1 cellular context compared by ENCODE assay signal in genomic region chr2:16127958-16128357, GRCh38.
A peak's percentile ranks its signal among the peaks of the same experiment; 100 is the strongest.
TF ChIP-seq lines count a peak whose summit lies in the region.

No MANE protein-coding gene starts in this region.

TF ChIP-seq in HepG2, 621 proteins besides CTCF, POLR2A, EP300 and RAD21 (continued from another document and continues in another):
- TF ChIP-seq, protein P1, sequence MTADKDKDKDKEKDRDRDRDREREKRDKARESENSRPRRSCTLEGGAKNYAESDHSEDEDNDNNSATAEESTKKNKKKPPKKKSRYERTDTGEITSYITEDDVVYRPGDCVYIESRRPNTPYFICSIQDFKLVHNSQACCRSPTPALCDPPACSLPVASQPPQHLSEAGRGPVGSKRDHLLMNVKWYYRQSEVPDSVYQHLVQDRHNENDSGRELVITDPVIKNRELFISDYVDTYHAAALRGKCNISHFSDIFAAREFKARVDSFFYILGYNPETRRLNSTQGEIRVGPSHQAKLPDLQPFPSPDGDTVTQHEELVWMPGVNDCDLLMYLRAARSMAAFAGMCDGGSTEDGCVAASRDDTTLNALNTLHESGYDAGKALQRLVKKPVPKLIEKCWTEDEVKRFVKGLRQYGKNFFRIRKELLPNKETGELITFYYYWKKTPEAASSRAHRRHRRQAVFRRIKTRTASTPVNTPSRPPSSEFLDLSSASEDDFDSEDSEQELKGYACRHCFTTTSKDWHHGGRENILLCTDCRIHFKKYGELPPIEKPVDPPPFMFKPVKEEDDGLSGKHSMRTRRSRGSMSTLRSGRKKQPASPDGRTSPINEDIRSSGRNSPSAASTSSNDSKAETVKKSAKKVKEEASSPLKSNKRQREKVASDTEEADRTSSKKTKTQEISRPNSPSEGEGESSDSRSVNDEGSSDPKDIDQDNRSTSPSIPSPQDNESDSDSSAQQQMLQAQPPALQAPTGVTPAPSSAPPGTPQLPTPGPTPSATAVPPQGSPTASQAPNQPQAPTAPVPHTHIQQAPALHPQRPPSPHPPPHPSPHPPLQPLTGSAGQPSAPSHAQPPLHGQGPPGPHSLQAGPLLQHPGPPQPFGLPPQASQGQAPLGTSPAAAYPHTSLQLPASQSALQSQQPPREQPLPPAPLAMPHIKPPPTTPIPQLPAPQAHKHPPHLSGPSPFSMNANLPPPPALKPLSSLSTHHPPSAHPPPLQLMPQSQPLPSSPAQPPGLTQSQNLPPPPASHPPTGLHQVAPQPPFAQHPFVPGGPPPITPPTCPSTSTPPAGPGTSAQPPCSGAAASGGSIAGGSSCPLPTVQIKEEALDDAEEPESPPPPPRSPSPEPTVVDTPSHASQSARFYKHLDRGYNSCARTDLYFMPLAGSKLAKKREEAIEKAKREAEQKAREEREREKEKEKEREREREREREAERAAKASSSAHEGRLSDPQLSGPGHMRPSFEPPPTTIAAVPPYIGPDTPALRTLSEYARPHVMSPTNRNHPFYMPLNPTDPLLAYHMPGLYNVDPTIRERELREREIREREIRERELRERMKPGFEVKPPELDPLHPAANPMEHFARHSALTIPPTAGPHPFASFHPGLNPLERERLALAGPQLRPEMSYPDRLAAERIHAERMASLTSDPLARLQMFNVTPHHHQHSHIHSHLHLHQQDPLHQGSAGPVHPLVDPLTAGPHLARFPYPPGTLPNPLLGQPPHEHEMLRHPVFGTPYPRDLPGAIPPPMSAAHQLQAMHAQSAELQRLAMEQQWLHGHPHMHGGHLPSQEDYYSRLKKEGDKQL (CRISPR knock-in tag; IDR thresholded peaks at IDR 0.05; ENCODE audit: low read depth), result peak; percentile 34; the same call in 1 of the 2 replicates
- TF ChIP-seq ZNF777 (CRISPR knock-in tag; IDR thresholded peaks at IDR 0.05) (no peak), ZNF766 (CRISPR knock-in tag; IDR thresholded peaks at IDR 0.05; ENCODE audit: borderline replicate concordance) (no peak), FOSL2 (CRISPR knock-in tag; IDR thresholded peaks at IDR 0.05) (peak; percentile 25; the same call in 1 of the 2 replicates), ZBTB21 (CRISPR knock-in tag; IDR thresholded peaks at IDR 0.05) (no peak), FOXK2 (IDR thresholded peaks at IDR 0.05) (no peak), FOXK1 (CRISPR knock-in tag; IDR thresholded peaks at IDR 0.05; ENCODE audit: borderline replicate concordance, low read depth) (peak; percentile 34; the same call in 1 of the 2 replicates), CENPT (CRISPR knock-in tag; IDR thresholded peaks at IDR 0.05; ENCODE audit: low read depth) (no peak), ZGPAT (CRISPR knock-in tag; IDR thresholded peaks at IDR 0.05) (peak; percentile 25; the same call in 1 of the 2 replicates), GATA4 (IDR thresholded peaks at IDR 0.05; ENCODE audit: borderline replicate concordance, low read depth) (0 out of 2 replicates have a peak, but pooled peaks have one; percentile 30), FOXP4 (CRISPR knock-in tag; IDR thresholded peaks at IDR 0.05) (0 out of 2 replicates have a peak, but pooled peaks have one; percentile 15), ZNF652 (CRISPR knock-in tag; IDR thresholded peaks at IDR 0.05; ENCODE audit: borderline replicate concordance, low read depth) (no peak), ZNF713 (CRISPR knock-in tag; IDR thresholded peaks at IDR 0.05) (no peak), ZNF569 (CRISPR knock-in tag; IDR thresholded peaks at IDR 0.05; ENCODE audit: borderline replicate concordance) (no peak), SOX6 (IDR thresholded peaks at IDR 0.05) (no peak), SOX6 (CRISPR knock-in tag; IDR thresholded peaks at IDR 0.05) (peak; percentile 79), ESRRA (CRISPR knock-in tag; IDR thresholded peaks at IDR 0.05; ENCODE audit: low read depth) (peak; percentile 54; the same call in 1 of the 2 replicates), BCL6 (CRISPR knock-in tag; IDR thresholded peaks at IDR 0.05) (peak; percentile 100), PTBP1 (IDR thresholded peaks at IDR 0.05; ENCODE audit: low read depth, low read length, poor library complexity, severe bottlenecking) (no peak), HIVEP1 (CRISPR knock-in tag; IDR thresholded peaks at IDR 0.05) (peak; percentile 69; the same call in 1 of the 2 replicates), TRIM24 (CRISPR knock-in tag; IDR thresholded peaks at IDR 0.05) (no peak), GZF1 (CRISPR knock-in tag; IDR thresholded peaks at IDR 0.05) (no peak), ZNF329 (CRISPR knock-in tag; IDR thresholded peaks at IDR 0.05; ENCODE audit: low read depth) (0 out of 2 replicates have a peak, but pooled peaks have one; percentile 28), SPEN (CRISPR knock-in tag; IDR thresholded peaks at IDR 0.05; ENCODE audit: low read depth) (peak; percentile 27; the same call in 1 of the 2 replicates), ARID5B (CRISPR knock-in tag; IDR thresholded peaks at IDR 0.05) (peak; percentile 89), ZNF773 (CRISPR knock-in tag; IDR thresholded peaks at IDR 0.05; ENCODE audit: borderline replicate concordance) (no peak), POGZ (CRISPR knock-in tag; IDR thresholded peaks at IDR 0.05) (no peak), ISX (CRISPR knock-in tag; conservative IDR thresholded peaks at IDR 0.05) (no peak), NRL (CRISPR knock-in tag; IDR thresholded peaks at IDR 0.05; ENCODE audit: borderline replicate concordance) (peak; percentile 30; the same call in 1 of the 2 replicates), HDAC1 (CRISPR knock-in tag; IDR thresholded peaks at IDR 0.05) (peak; percentile 53; the same call in 1 of the 2 replicates), SUZ12 (IDR thresholded peaks at IDR 0.05; ENCODE audit: low read depth, low read length) (no peak), FOXA1 (IDR thresholded peaks at IDR 0.05) (no peak), FOXA1 (CRISPR knock-in tag; IDR thresholded peaks at IDR 0.05) (0 out of 2 replicates have a peak, but pooled peaks have one; percentile 6), STAG1 (CRISPR knock-in tag; IDR thresholded peaks at IDR 0.05) (peak; percentile 18; the same call in 1 of the 2 replicates), SALL1 (CRISPR knock-in tag; IDR thresholded peaks at IDR 0.05) (peak; percentile 87), PITX1 (CRISPR knock-in tag; IDR thresholded peaks at IDR 0.05) (peak; percentile 40; the same call in 1 of the 2 replicates)
- TF ChIP-seq, protein P2, sequence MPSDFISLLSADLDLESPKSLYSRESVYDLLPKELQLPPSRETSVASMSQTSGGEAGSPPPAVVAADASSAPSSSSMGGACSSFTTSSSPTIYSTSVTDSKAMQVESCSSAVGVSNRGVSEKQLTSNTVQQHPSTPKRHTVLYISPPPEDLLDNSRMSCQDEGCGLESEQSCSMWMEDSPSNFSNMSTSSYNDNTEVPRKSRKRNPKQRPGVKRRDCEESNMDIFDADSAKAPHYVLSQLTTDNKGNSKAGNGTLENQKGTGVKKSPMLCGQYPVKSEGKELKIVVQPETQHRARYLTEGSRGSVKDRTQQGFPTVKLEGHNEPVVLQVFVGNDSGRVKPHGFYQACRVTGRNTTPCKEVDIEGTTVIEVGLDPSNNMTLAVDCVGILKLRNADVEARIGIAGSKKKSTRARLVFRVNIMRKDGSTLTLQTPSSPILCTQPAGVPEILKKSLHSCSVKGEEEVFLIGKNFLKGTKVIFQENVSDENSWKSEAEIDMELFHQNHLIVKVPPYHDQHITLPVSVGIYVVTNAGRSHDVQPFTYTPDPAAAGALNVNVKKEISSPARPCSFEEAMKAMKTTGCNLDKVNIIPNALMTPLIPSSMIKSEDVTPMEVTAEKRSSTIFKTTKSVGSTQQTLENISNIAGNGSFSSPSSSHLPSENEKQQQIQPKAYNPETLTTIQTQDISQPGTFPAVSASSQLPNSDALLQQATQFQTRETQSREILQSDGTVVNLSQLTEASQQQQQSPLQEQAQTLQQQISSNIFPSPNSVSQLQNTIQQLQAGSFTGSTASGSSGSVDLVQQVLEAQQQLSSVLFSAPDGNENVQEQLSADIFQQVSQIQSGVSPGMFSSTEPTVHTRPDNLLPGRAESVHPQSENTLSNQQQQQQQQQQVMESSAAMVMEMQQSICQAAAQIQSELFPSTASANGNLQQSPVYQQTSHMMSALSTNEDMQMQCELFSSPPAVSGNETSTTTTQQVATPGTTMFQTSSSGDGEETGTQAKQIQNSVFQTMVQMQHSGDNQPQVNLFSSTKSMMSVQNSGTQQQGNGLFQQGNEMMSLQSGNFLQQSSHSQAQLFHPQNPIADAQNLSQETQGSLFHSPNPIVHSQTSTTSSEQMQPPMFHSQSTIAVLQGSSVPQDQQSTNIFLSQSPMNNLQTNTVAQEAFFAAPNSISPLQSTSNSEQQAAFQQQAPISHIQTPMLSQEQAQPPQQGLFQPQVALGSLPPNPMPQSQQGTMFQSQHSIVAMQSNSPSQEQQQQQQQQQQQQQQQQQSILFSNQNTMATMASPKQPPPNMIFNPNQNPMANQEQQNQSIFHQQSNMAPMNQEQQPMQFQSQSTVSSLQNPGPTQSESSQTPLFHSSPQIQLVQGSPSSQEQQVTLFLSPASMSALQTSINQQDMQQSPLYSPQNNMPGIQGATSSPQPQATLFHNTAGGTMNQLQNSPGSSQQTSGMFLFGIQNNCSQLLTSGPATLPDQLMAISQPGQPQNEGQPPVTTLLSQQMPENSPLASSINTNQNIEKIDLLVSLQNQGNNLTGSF (CRISPR knock-in tag; IDR thresholded peaks at IDR 0.05), result no peak
- TF ChIP-seq, protein P3, sequence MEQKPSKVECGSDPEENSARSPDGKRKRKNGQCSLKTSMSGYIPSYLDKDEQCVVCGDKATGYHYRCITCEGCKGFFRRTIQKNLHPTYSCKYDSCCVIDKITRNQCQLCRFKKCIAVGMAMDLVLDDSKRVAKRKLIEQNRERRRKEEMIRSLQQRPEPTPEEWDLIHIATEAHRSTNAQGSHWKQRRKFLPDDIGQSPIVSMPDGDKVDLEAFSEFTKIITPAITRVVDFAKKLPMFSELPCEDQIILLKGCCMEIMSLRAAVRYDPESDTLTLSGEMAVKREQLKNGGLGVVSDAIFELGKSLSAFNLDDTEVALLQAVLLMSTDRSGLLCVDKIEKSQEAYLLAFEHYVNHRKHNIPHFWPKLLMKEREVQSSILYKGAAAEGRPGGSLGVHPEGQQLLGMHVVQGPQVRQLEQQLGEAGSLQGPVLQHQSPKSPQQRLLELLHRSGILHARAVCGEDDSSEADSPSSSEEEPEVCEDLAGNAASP (CRISPR knock-in tag; IDR thresholded peaks at IDR 0.05; ENCODE audit: borderline replicate concordance), result 0 out of 2 replicates have a peak, but pooled peaks have one; percentile 24
- TF ChIP-seq, protein P4, sequence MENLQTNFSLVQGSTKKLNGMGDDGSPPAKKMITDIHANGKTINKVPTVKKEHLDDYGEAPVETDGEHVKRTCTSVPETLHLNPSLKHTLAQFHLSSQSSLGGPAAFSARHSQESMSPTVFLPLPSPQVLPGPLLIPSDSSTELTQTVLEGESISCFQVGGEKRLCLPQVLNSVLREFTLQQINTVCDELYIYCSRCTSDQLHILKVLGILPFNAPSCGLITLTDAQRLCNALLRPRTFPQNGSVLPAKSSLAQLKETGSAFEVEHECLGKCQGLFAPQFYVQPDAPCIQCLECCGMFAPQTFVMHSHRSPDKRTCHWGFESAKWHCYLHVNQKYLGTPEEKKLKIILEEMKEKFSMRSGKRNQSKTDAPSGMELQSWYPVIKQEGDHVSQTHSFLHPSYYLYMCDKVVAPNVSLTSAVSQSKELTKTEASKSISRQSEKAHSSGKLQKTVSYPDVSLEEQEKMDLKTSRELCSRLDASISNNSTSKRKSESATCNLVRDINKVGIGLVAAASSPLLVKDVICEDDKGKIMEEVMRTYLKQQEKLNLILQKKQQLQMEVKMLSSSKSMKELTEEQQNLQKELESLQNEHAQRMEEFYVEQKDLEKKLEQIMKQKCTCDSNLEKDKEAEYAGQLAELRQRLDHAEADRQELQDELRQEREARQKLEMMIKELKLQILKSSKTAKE (CRISPR knock-in tag; IDR thresholded peaks at IDR 0.05; ENCODE audit: borderline replicate concordance), result peak; percentile 78
